ENCODE assay signal across 35 cellular contexts in the genomic region with DNA sequence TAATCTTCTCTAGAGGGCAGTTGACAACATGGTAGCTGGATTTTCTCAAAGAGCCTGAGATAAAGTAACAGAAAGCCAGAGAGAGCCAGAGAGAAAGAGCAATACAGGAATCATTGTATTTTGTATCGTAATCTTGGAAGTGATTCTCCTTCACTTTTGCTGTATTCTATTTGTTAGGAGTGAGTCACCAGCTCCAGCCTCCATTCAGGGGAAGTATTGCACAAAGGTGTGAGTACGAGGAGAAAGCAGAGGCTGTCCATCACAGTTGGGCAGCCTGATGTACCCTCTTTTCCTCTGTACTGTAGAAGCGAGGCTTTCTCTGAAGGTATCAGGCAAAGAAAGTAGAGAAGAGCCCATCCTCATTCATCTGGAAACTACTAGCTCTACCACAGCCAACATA.
"Had no signal": no experiment of that assay in that cellular context is flagged by ENCODE, and none has a peak within 500 bp of the region (broad histone marks: within the 10 kb centered on the region; RNA-seq: fewer than 3 reads in every experiment).

No MANE protein-coding gene starts in this region.

- H3K27me3 ChIP-seq: brain microvascular endothelial cell, MG63, SJCRH30 had no signal

- H3K36me3 ChIP-seq: brain microvascular endothelial cell, MG63, SJCRH30 had no signal

- H3K4me3 Mint-ChIP-seq: activated B cell treated with CpG ODN at 0.5 μM for 24 hours; activated CD4-positive, alpha-beta memory T cell treated with anti-CD3 and anti-CD28 coated beads for 36 hours; activated CD8-positive, alpha-beta memory T cell treated with anti-CD3 and anti-CD28 coated beads, Interleukin-2, amount 10 ng/mL, durations not matched to agents 7 days and 5 days; activated naive CD4-positive, alpha-beta T cell treated with anti-CD3 and anti-CD28 coated beads, Interleukin-2, amount 10 ng/mL, durations not matched to agents 7 days and 5 days; activated naive CD8-positive, alpha-beta T cell; activated naive CD8-positive, alpha-beta T cell treated with anti-CD3 and anti-CD28 coated beads, Interleukin-2, amount 50 U/mL, for 24 hours; T-helper 1 cell treated with Interleukin-12 subunit alpha and Interleukin-12 subunit beta and Interleukin-4 antibody, amounts not matched to agents 30 μg/mL and 1 μg/mL, for 36 hours; T-helper 2 cell treated with Interferon-gamma antibody and Interleukin-4, amounts not matched to agents 5 μg/mL and 100 μg/mL, for 36 hours had no signal

- H3K36me3 Mint-ChIP-seq: activated CD4-positive, alpha-beta memory T cell treated with anti-CD3 and anti-CD28 coated beads for 36 hours; activated CD8-positive, alpha-beta memory T cell treated with anti-CD3 and anti-CD28 coated beads, Interleukin-2, amount 10 ng/mL, durations not matched to agents 7 days and 5 days; activated naive CD4-positive, alpha-beta T cell treated with anti-CD3 and anti-CD28 coated beads, Interleukin-2, amount 10 ng/mL, durations not matched to agents 7 days and 5 days; activated naive CD8-positive, alpha-beta T cell had no signal

- DNase-seq: activated B cell treated with CpG ODN at 0.5 μM for 24 hours; activated CD4-positive, alpha-beta memory T cell treated with anti-CD3 and anti-CD28 coated beads for 36 hours; activated CD4-positive, alpha-beta T cell treated with anti-CD3 and anti-CD28 coated beads for 4 hours; activated CD4-positive, alpha-beta T cell treated with anti-CD3 and anti-CD28 coated beads, Interleukin-2, amount 50 U/mL, for 1 hour; activated CD4-positive, CD25-positive, alpha-beta regulatory T cell treated with anti-CD3 and anti-CD28 coated beads, Interleukin-2, amount 50 U/mL, for 72 hours; activated CD8-positive, alpha-beta memory T cell treated with anti-CD3 and anti-CD28 coated beads, Interleukin-2, amount 10 ng/mL, durations not matched to agents 7 days and 5 days; activated CD8-positive, alpha-beta memory T cell treated with anti-CD3 and anti-CD28 coated beads, Interleukin-2, amount 50 U/mL, for 48 hours; activated effector memory CD4-positive, alpha-beta T cell treated with Interleukin-2 at 50 U/mL for 16 hours; activated naive CD4-positive, alpha-beta T cell treated with anti-CD3 and anti-CD28 coated beads, Interleukin-2, amount 10 ng/mL, durations not matched to agents 7 days and 5 days; activated naive CD8-positive, alpha-beta T cell treated with anti-CD3 and anti-CD28 coated beads, Interleukin-2, amount 50 U/mL, for 24 hours; activated T-cell treated with anti-CD3 and anti-CD28 coated beads, Interleukin-2, amount 50 U/mL, for 48 hours; anterior cingulate cortex; brain microvascular endothelial cell; Karpas-422; KBM-7; MG63; NCI-H1048; NCI-H1105 treated with DMSO at 0.1 percent for 48 hours; NCI-H1436; NCI-H1694; NCI-H2029 treated with DMSO at 0.1 percent for 48 hours; NCI-H2107; NCI-H2171; NCI-H510A; NCI-H526; NCI-H748 treated with DMSO at 0.1 percent for 48 hours; NK-92 treated with Interleukin-12 subunit alpha and Interleukin-12 subunit beta, amount 100 ng/mL, for 24 hours; PC-9; SHP77; SJCRH30 had no signal

- H3K4me2 ChIP-seq: PC-9 had no signal

- H3K9me3 ChIP-seq: MG63 had no signal

- H3K27ac ChIP-seq: brain microvascular endothelial cell, PC-9, SJCRH30, SK-N-MC, VCaP had no signal

- H3K27me3 Mint-ChIP-seq: activated CD4-positive, alpha-beta memory T cell treated with anti-CD3 and anti-CD28 coated beads for 36 hours; activated CD8-positive, alpha-beta memory T cell treated with anti-CD3 and anti-CD28 coated beads, Interleukin-2, amount 10 ng/mL, durations not matched to agents 7 days and 5 days; activated naive CD4-positive, alpha-beta T cell treated with anti-CD3 and anti-CD28 coated beads, Interleukin-2, amount 10 ng/mL, durations not matched to agents 7 days and 5 days; activated naive CD8-positive, alpha-beta T cell treated with anti-CD3 and anti-CD28 coated beads, Interleukin-2, amount 50 U/mL, for 24 hours had no signal

- H3K27ac Mint-ChIP-seq: activated B cell treated with CpG ODN at 0.5 μM for 24 hours; activated CD4-positive, alpha-beta memory T cell treated with anti-CD3 and anti-CD28 coated beads for 36 hours; activated CD8-positive, alpha-beta memory T cell treated with anti-CD3 and anti-CD28 coated beads, Interleukin-2, amount 10 ng/mL, durations not matched to agents 7 days and 5 days; activated naive CD4-positive, alpha-beta T cell treated with anti-CD3 and anti-CD28 coated beads, Interleukin-2, amount 10 ng/mL, durations not matched to agents 7 days and 5 days; activated naive CD8-positive, alpha-beta T cell; activated naive CD8-positive, alpha-beta T cell treated with anti-CD3 and anti-CD28 coated beads, Interleukin-2, amount 50 U/mL, for 24 hours; T-helper 1 cell treated with Interleukin-12 subunit alpha and Interleukin-12 subunit beta and Interleukin-4 antibody, amounts not matched to agents 30 μg/mL and 1 μg/mL, for 36 hours; T-helper 2 cell treated with Interferon-gamma antibody and Interleukin-4, amounts not matched to agents 5 μg/mL and 100 μg/mL, for 36 hours had no signal

- H3K4me3 ChIP-seq: MG63, PC-9, SJCRH30, SK-N-MC had no signal

- H3K9me3 Mint-ChIP-seq: activated B cell treated with CpG ODN at 0.5 μM for 24 hours; activated CD4-positive, alpha-beta memory T cell treated with anti-CD3 and anti-CD28 coated beads for 36 hours; activated naive CD4-positive, alpha-beta T cell treated with anti-CD3 and anti-CD28 coated beads, Interleukin-2, amount 10 ng/mL, durations not matched to agents 7 days and 5 days; activated naive CD8-positive, alpha-beta T cell treated with anti-CD3 and anti-CD28 coated beads, Interleukin-2, amount 50 U/mL, for 24 hours; T-helper 1 cell treated with Interleukin-12 subunit alpha and Interleukin-12 subunit beta and Interleukin-4 antibody, amounts not matched to agents 30 μg/mL and 1 μg/mL, for 36 hours; T-helper 2 cell treated with Interferon-gamma antibody and Interleukin-4, amounts not matched to agents 5 μg/mL and 100 μg/mL, for 36 hours had no signal

- ATAC-seq: activated CD8-positive, alpha-beta memory T cell treated with anti-CD3 and anti-CD28 coated beads, Interleukin-2, amount 10 ng/mL, durations not matched to agents 7 days and 5 days; activated naive CD8-positive, alpha-beta T cell treated with anti-CD3 and anti-CD28 coated beads, Interleukin-2, amount 50 U/mL, for 24 hours had no signal

- H3K4me1 ChIP-seq: SJCRH30 had no signal

- H2AFZ ChIP-seq: PC-9 had no signal

- H3K4me1 Mint-ChIP-seq: activated B cell treated with CpG ODN at 0.5 μM for 24 hours; activated CD8-positive, alpha-beta memory T cell treated with anti-CD3 and anti-CD28 coated beads, Interleukin-2, amount 10 ng/mL, durations not matched to agents 7 days and 5 days; activated naive CD4-positive, alpha-beta T cell treated with anti-CD3 and anti-CD28 coated beads, Interleukin-2, amount 10 ng/mL, durations not matched to agents 7 days and 5 days; activated naive CD8-positive, alpha-beta T cell treated with anti-CD3 and anti-CD28 coated beads, Interleukin-2, amount 50 U/mL, for 24 hours had no signal
